ENCODE assay signal across 9 cellular contexts in the genomic region with DNA sequence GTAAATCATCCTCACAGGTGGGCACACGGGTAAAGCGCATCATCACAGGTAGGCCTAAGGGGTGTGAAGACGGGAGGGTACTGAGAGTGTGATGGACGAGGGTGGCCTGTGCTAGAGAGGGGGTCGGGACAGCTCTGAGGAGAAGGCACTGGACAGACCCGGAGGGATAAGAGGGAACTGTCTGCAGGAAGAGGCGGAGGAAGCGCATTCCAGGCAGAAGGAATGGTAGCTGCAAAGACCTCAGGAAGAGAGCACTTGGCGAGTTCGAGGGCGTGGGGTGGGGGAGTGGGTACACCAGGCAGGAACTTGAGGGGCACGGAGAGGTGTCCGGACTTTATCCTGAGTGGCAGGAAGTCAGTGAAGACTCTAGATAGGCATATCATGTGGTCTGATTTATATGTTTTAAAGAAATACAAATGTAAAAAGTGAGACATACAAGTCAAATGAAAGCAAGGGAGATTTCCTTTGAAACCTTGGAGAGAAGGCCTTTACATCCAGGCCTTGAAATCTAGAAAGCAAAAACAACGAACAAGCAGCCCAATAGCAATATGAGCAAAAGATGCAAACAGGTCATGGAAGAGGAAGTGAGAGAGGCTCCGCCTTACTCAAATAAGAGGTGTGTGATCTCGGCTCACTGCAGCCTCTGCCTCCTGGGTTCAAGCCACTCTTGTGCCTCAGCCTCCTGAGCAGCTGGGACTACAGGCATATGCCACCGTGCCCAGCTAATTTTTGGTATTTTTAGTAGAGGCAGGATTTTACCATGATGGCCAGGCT. TPM values are rescaled to one million over a fixed set of nuclear protein-coding genes. Genes with fewer than 3 reads are reported as not detected.
DNase-seq lines count a peak whose midpoint lies in the region; ATAC-seq and TF ChIP-seq lines count a peak whose summit lies in the region.
"Had no signal": no experiment of that assay in that cellular context is flagged by ENCODE, and none has a peak within 500 bp of the region (broad histone marks: within the 10 kb centered on the region; RNA-seq: fewer than 3 reads in every experiment).

No MANE protein-coding gene starts in this region.

- H3K4me3 Mint-ChIP-seq in activated CD8-positive, alpha-beta memory T cell treated with anti-CD3 and anti-CD28 coated beads, Interleukin-2, amount 10 ng/mL, durations not matched to agents 7 days and 5 days = no peak overlapping the region
- H3K4me3 Mint-ChIP-seq in T-helper 1 cell treated with Interleukin-12 subunit alpha and Interleukin-12 subunit beta and Interleukin-4 antibody, amounts not matched to agents 30 μg/mL and 1 μg/mL, for 36 hours = peak overlapping the region; percentile 15

- no peak for ATAC-seq in activated CD8-positive, alpha-beta memory T cell treated with anti-CD3 and anti-CD28 coated beads, Interleukin-2, amount 10 ng/mL, durations not matched to agents 7 days and 5 days
- peak; percentile 48 for ATAC-seq in HG03060 (IDR thresholded peaks at IDR 0.05; ENCODE audit: low read depth, unreplicated experiment)

- no CpG with 5 or more reads among the region's 17 CpGs for whole genome bisulfite sequencing in neuronal stem cell (ENCODE audit: extremely low coverage in 2 of 2, insufficient read length in 2 of 2, insufficient replicate concordance in 1 of 2), 2 donors

- H2AFZ ChIP-seq in neuronal stem cell (ENCODE audit: low read length) = no peak overlapping the region
- H2AFZ ChIP-seq in MM.1S (ENCODE audit: low read length) = no peak overlapping the region; the same call in 1 of the 2 replicates

- H3K14ac ChIP-seq in neuronal stem cell (ENCODE audit: low read length) = no peak overlapping the region

- H3K79me1 ChIP-seq in neuronal stem cell (ENCODE audit: low read depth, low read length) = no peaks in the 10 kb centered on the region

- H3K27me3 Mint-ChIP-seq in activated CD8-positive, alpha-beta memory T cell treated with anti-CD3 and anti-CD28 coated beads, Interleukin-2, amount 10 ng/mL, durations not matched to agents 7 days and 5 days = no peaks in the 10 kb centered on the region
- H3K27me3 Mint-ChIP-seq in T-helper 1 cell treated with Interleukin-12 subunit alpha and Interleukin-12 subunit beta and Interleukin-4 antibody, amounts not matched to agents 30 μg/mL and 1 μg/mL, for 36 hours (ENCODE audit: low read depth) = no peaks in the 10 kb centered on the region

- H3K23ac ChIP-seq in neuronal stem cell (ENCODE audit: low read depth, low read length, poor library complexity) = peak overlapping the region; percentile 86

- no peaks in the 10 kb centered on the region for H4K20me1 ChIP-seq in MM.1S (ENCODE audit: insufficient read depth, low read length)

- H2AK5ac ChIP-seq in neuronal stem cell (ENCODE audit: low read depth, low read length) = no peak overlapping the region

- no peaks in the 10 kb centered on the region for H3K79me2 ChIP-seq in MM.1S (ENCODE audit: low read length)

- H3K36me3 Mint-ChIP-seq in activated CD8-positive, alpha-beta memory T cell treated with anti-CD3 and anti-CD28 coated beads, Interleukin-2, amount 10 ng/mL, durations not matched to agents 7 days and 5 days = peaks cover 2% of the 10 kb centered on the region
- H3K36me3 Mint-ChIP-seq in T-helper 1 cell treated with Interleukin-12 subunit alpha and Interleukin-12 subunit beta and Interleukin-4 antibody, amounts not matched to agents 30 μg/mL and 1 μg/mL, for 36 hours (ENCODE audit: low read depth) = peaks cover 8% of the 10 kb centered on the region

- no peaks in the 10 kb centered on the region for H3K9me2 ChIP-seq in MM.1S (replicated peaks; ENCODE audit: insufficient read depth, low read length)

- peak overlapping the region; percentile 28 for H3K18ac ChIP-seq in neuronal stem cell (ENCODE audit: low read length)

- H3K9ac ChIP-seq in neuronal stem cell (ENCODE audit: low read depth, low read length, poor library complexity) (no peak overlapping the region), MM.1S (ENCODE audit: low read length) (no peak overlapping the region)

- H4K91ac ChIP-seq in neuronal stem cell (ENCODE audit: low read depth, low read length, poor library complexity) = no peak overlapping the region

- H2BK120ac ChIP-seq in neuronal stem cell (ENCODE audit: low read depth, low read length) = no peak overlapping the region

- H3K27ac Mint-ChIP-seq in activated CD8-positive, alpha-beta memory T cell treated with anti-CD3 and anti-CD28 coated beads, Interleukin-2, amount 10 ng/mL, durations not matched to agents 7 days and 5 days = peak overlapping the region; percentile 71
- peak overlapping the region; percentile 71 for H3K27ac Mint-ChIP-seq in T-helper 1 cell treated with Interleukin-12 subunit alpha and Interleukin-12 subunit beta and Interleukin-4 antibody, amounts not matched to agents 30 μg/mL and 1 μg/mL, for 36 hours

- CTCF ChIA-PET in activated CD8-positive, alpha-beta memory T cell treated with anti-CD3 and anti-CD28 coated beads, Interleukin-2, amount 10 ng/mL, durations not matched to agents 7 days and 5 days (lab: Charles Lee) = interaction anchor here (0.6 to 1.2 kb wide), 2 partner anchors 17 to 249 kb away, joined by 3 read pairs; no protein-coding TSS in a partner anchor

- no peak overlapping the region for H2BK12ac ChIP-seq in neuronal stem cell (ENCODE audit: low read length)

- H3K4me3 ChIP-seq in neuronal stem cell (ENCODE audit: low read length in 2 of 2) (no peak overlapping the region), MM.1S (ENCODE audit: low read length) (no peak overlapping the region)

- H3K9me3 ChIP-seq in neuronal stem cell (replicated peaks in 1 of 2; ENCODE audit: control insufficient read depth in 2 of 2, insufficient read depth in 1 of 2, low read depth in 1 of 2, low read length in 2 of 2) (peaks cover 0 to 3% of the 10 kb centered on the region in 2 donors), MM.1S (replicated peaks; ENCODE audit: insufficient read depth, low read length) (no peaks in the 10 kb centered on the region)

- peaks cover 26% of the 10 kb centered on the region for H3K4me1 Mint-ChIP-seq in activated CD8-positive, alpha-beta memory T cell treated with anti-CD3 and anti-CD28 coated beads, Interleukin-2, amount 10 ng/mL, durations not matched to agents 7 days and 5 days
- peaks cover 25% of the 10 kb centered on the region for H3K4me1 Mint-ChIP-seq in T-helper 1 cell treated with Interleukin-12 subunit alpha and Interleukin-12 subunit beta and Interleukin-4 antibody, amounts not matched to agents 30 μg/mL and 1 μg/mL, for 36 hours (ENCODE audit: low read depth)

- H4K8ac ChIP-seq in neuronal stem cell (ENCODE audit: low read depth, low read length) = no peak overlapping the region

- no peak overlapping the region for H3K27ac ChIP-seq in neuronal stem cell (replicated peaks; ENCODE audit: low read length)
- H3K27ac ChIP-seq in MM.1S (ENCODE audit: low read length) = no peak overlapping the region

- no peak overlapping the region for H2BK5ac ChIP-seq in neuronal stem cell (ENCODE audit: low read length)

- no peaks in the 10 kb centered on the region for H3F3A ChIP-seq in MM.1S (ENCODE audit: insufficient read depth, low read length)

- no peak overlapping the region for H2BK15ac ChIP-seq in neuronal stem cell (ENCODE audit: low read length)

- H3K4me1 ChIP-seq in neuronal stem cell (ENCODE audit: control insufficient read depth in 2 of 2, insufficient read depth in 1 of 2, low read depth in 1 of 2, low read length in 2 of 2) = peaks cover 4 to 14% of the 10 kb centered on the region in 2 donors
- 0 out of 2 replicates have a peak, but pooled peaks cover 7% of the 10 kb centered on the region for H3K4me1 ChIP-seq in MM.1S (ENCODE audit: low read length)

- no peak overlapping the region for H3K4ac ChIP-seq in neuronal stem cell (ENCODE audit: low read length)

- peaks cover 0 to 2% of the 10 kb centered on the region in 2 donors for H3K36me3 ChIP-seq in neuronal stem cell (replicated peaks in 1 of 2; ENCODE audit: control insufficient read depth in 2 of 2, insufficient read depth in 2 of 2, low read length in 2 of 2)
- no peaks in the 10 kb centered on the region for H3K36me3 ChIP-seq in MM.1S (replicated peaks; ENCODE audit: insufficient read depth, low read length)

- H3K27me3 ChIP-seq in neuronal stem cell (ENCODE audit: control insufficient read depth in 3 of 3, insufficient read depth in 3 of 3, low read depth in 1 of 3, low read length in 3 of 3) (peaks cover 0 to 9% (median 0%) of the 10 kb centered on the region in 3 experiments), MM.1S (replicated peaks; ENCODE audit: insufficient read depth, low read length) (no peaks in the 10 kb centered on the region)

- H3K4me2 ChIP-seq in neuronal stem cell (ENCODE audit: insufficient read depth, low read length, poor library complexity, severe bottlenecking) = no peak overlapping the region
- no peak overlapping the region for H3K4me2 ChIP-seq in MM.1S (ENCODE audit: low read depth, low read length)

- no peaks in the 10 kb centered on the region for H3K9me3 Mint-ChIP-seq in activated CD8-positive, alpha-beta memory T cell treated with anti-CD3 and anti-CD28 coated beads, Interleukin-2, amount 10 ng/mL, durations not matched to agents 7 days and 5 days (ENCODE audit: low read depth)
- no peaks in the 10 kb centered on the region for H3K9me3 Mint-ChIP-seq in T-helper 1 cell treated with Interleukin-12 subunit alpha and Interleukin-12 subunit beta and Interleukin-4 antibody, amounts not matched to agents 30 μg/mL and 1 μg/mL, for 36 hours

- no peak for TF ChIP-seq CTCF in MM.1S (IDR thresholded peaks at IDR 0.05; ENCODE audit: low read length)

- DNase-seq in activated CD8-positive, alpha-beta memory T cell treated with anti-CD3 and anti-CD28 coated beads, Interleukin-2, amount 10 ng/mL, durations not matched to agents 7 days and 5 days = no peak
- DNase-seq in activated CD8-positive, alpha-beta memory T cell treated with anti-CD3 and anti-CD28 coated beads, Interleukin-2, amount 50 U/mL, for 4 hours = no peak
- DNase-seq in neuronal stem cell (ENCODE audit: low spot score) (no peak), hepatic stellate cell (ENCODE audit: low spot score) (no peak), MM.1S (no peak)
- DNase-seq in effector CD8-positive, alpha-beta T cell (lab: John Stamatoyannopoulos, UW) = no peak

RNA-seq across cellular contexts. Expression of a gene that starts 3.6 kb away (rescaled TPM):
- 10 to 100 TPM; 10.6 to 16.7 TPM for total RNA-seq in activated CD8-positive, alpha-beta memory T cell treated with anti-CD3 and anti-CD28 coated beads, Interleukin-2, amount 10 ng/mL, durations not matched to agents 7 days and 5 days
- 14.7 TPM for polyA plus RNA-seq in neuronal stem cell (2013, experiment 1 of 2)
- polyA plus RNA-seq in neuronal stem cell (2013, experiment 2 of 2) = 13.6 TPM

RNA-seq across cellular contexts. Expression of a gene that starts 15.4 kb away (rescaled TPM):
- total RNA-seq in activated CD8-positive, alpha-beta memory T cell treated with anti-CD3 and anti-CD28 coated beads, Interleukin-2, amount 10 ng/mL, durations not matched to agents 7 days and 5 days = not detected
- 0.06 TPM for polyA plus RNA-seq in neuronal stem cell (2013, experiment 1 of 2)
- 0.07 TPM for polyA plus RNA-seq in neuronal stem cell (2013, experiment 2 of 2)
- total RNA-seq: renal cortical epithelial cell had no signal

RNA-seq across cellular contexts. Expression of a gene that starts 46.5 kb away (rescaled TPM):
- 10 to 100 TPM; 18.7 to 32.3 TPM for total RNA-seq in activated CD8-positive, alpha-beta memory T cell treated with anti-CD3 and anti-CD28 coated beads, Interleukin-2, amount 10 ng/mL, durations not matched to agents 7 days and 5 days
- 26.5 TPM for polyA plus RNA-seq in neuronal stem cell (2013, experiment 1 of 2)
- polyA plus RNA-seq in neuronal stem cell (2013, experiment 2 of 2) = 25.8 TPM
